In the genomic region with DNA sequence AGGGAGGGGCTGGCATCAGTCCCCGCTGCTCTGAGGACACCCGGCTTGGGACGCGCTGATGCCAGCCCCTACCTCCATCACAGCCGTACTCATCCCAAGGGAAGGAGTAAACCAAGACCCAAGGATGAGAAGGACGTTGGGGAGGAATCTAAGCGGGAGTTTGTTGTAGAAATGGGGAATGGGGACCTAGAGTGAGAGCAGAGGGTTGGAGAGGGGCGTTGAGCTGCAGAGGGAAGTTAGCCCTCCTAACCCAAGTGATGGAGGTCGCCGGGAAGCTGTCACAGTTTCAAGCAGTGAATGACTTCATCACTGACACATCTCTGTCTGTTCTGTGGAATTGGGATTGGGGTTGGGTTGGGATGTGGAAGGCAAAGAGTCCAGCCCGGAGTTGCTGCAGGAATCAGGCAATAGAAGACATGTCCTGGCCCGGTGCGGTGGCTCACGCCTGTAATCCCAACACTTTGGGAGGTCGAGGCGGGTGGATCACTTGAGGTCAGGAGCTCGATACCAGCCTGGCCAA, we compare ENCODE assay signal across 9 cellular contexts. TPM values are rescaled to one million over a fixed set of nuclear protein-coding genes. Genes with fewer than 3 reads are reported as not detected.
A peak's percentile ranks its signal among the peaks of the same experiment; 100 is the strongest.
DNase-seq lines count a peak whose midpoint lies in the region; TF ChIP-seq lines count a peak whose summit lies in the region.
"Had no signal": no experiment of that assay in that cellular context is flagged by ENCODE, and none has a peak within 500 bp of the region (broad histone marks: within the 10 kb centered on the region; RNA-seq: fewer than 3 reads in every experiment).

No MANE protein-coding gene starts in this region.

- no peaks in the 10 kb centered on the region; the same call in 1 of the 2 replicates for H3K27me3 ChIP-seq in MM.1S (replicated peaks; ENCODE audit: insufficient read depth, low read length)

- no peak overlapping the region for H2AFZ ChIP-seq in MM.1S (ENCODE audit: low read length)

- peak overlapping the region; percentile 87 for H3K4me3 Mint-ChIP-seq in progenitor cell of endocrine pancreas (ENCODE audit: low read depth)

- H3K9ac ChIP-seq in MM.1S (ENCODE audit: low read length): no peak overlapping the region

- no peaks in the 10 kb centered on the region for H3F3A ChIP-seq in MM.1S (ENCODE audit: insufficient read depth, low read length)

- peaks cover 4% of the 10 kb centered on the region for H3K4me1 ChIP-seq in MM.1S (ENCODE audit: low read length)

- no peaks in the 10 kb centered on the region for H3K9me2 ChIP-seq in MM.1S (replicated peaks; ENCODE audit: insufficient read depth, low read length)

- H3K36me3 Mint-ChIP-seq in progenitor cell of endocrine pancreas (ENCODE audit: insufficient read depth): peaks cover 7% of the 10 kb centered on the region

- TF ChIP-seq CTCF in GM12864 (IDR thresholded peaks at IDR 0.05; ENCODE audit: low read depth, low read length, missing control alignments) (no peak), VCaP (conservative IDR thresholded peaks at IDR 0.05) (no peak), fibroblast of villous mesenchyme (IDR thresholded peaks at IDR 0.05; ENCODE audit: insufficient read depth, low read depth, low read length) (no peak), progenitor cell of endocrine pancreas (IDR thresholded peaks at IDR 0.05; ENCODE audit: unreplicated experiment) (no peak), MM.1S (IDR thresholded peaks at IDR 0.05; ENCODE audit: low read length) (no peak)

- H3K9me3 ChIP-seq in MM.1S (replicated peaks; ENCODE audit: insufficient read depth, low read length): no peaks in the 10 kb centered on the region

- H4K20me1 ChIP-seq in MM.1S (ENCODE audit: insufficient read depth, low read length): no peaks in the 10 kb centered on the region

- H3K4me3 ChIP-seq in GM12864 (ENCODE audit: low read depth, low read length): peak overlapping the region; percentile 57; the same call in 1 of the 2 replicates
- H3K4me3 ChIP-seq in fibroblast of villous mesenchyme (ENCODE audit: low read depth, low read length): peak overlapping the region; percentile 58
- no peak overlapping the region for H3K4me3 ChIP-seq in MM.1S (ENCODE audit: low read length)

- peaks cover 12% of the 10 kb centered on the region for H3K27me3 Mint-ChIP-seq in progenitor cell of endocrine pancreas

- no peaks in the 10 kb centered on the region for H3K36me3 ChIP-seq in MM.1S (replicated peaks; ENCODE audit: insufficient read depth, low read length)

- no peaks in the 10 kb centered on the region for H3K79me2 ChIP-seq in MM.1S (ENCODE audit: low read length)

- H3K27ac Mint-ChIP-seq in progenitor cell of endocrine pancreas: peak overlapping the region; percentile 95

- no peaks in the 10 kb centered on the region for H3K9me3 Mint-ChIP-seq in progenitor cell of endocrine pancreas (ENCODE audit: low read depth)

- no peak overlapping the region for H3K4me2 ChIP-seq in MM.1S (ENCODE audit: low read depth, low read length)

- DNase-seq in GM12864 (ENCODE audit: low read depth): no peak
- DNase-seq in fibroblast of villous mesenchyme (ENCODE audit: low read depth): no peak
- DNase-seq in progenitor cell of endocrine pancreas (ENCODE audit: low spot score, unreplicated experiment): no peak
- DNase-seq in NCI-H345 treated with DMSO at 0.1 percent for 48 hours (lab: John Stamatoyannopoulos, UW; ENCODE audit: unreplicated experiment): no peak
- DNase-seq in NK-92 (lab: John Stamatoyannopoulos, UW; ENCODE audit: unreplicated experiment): no peak
- no peak for DNase-seq in NCI-H82 treated with DMSO at 0.1 percent for 48 hours (lab: John Stamatoyannopoulos, UW; ENCODE audit: unreplicated experiment)
- DNase-seq in MM.1S: no peak
- DNase-seq: occipital lobe had no signal

- H3K27ac ChIP-seq in VCaP: peak overlapping the region; percentile 93
- H3K27ac ChIP-seq in MM.1S (ENCODE audit: low read length): no peak overlapping the region

- peaks cover 37% of the 10 kb centered on the region for H3K4me1 Mint-ChIP-seq in progenitor cell of endocrine pancreas (ENCODE audit: low read depth)

RNA-seq across cellular contexts. Expression of a gene that starts 0.8 kb away (rescaled TPM):
- 14.5 and 29.8 TPM in 2 replicates for total RNA-seq in fibroblast of villous mesenchyme
- total RNA-seq in progenitor cell of endocrine pancreas: 40.2 and 41.1 TPM in 2 replicates
